24 cellular contexts compared by ENCODE assay signal in the genomic region with DNA sequence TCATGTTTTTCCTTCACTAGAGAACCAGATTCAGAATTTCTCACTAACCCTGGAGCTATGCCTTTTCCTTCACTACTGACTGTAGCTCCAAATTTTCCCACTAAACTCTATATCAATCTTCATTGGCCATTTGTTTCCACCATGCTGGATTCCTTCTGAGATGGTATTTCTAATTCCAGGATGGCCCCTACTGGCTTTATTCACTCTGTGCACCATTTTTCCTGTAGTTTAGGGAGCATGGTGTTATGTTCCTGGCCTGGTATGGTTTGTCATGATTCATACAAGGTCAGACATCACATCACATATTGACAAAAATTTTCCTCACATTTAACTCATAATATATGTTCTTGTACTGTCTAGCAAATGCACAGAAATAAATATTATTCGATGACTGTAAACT.
DNase-seq lines count a peak whose midpoint lies in the region; ATAC-seq and TF ChIP-seq lines count a peak whose summit lies in the region.
"Had no signal": no experiment of that assay in that cellular context is flagged by ENCODE, and none has a peak within 500 bp of the region (broad histone marks: within the 10 kb centered on the region; RNA-seq: fewer than 3 reads in every experiment).

No MANE protein-coding gene starts in this region.

- in situ Hi-C loops in SK-MEL-5 (cut with HindIII; ENCODE audit: low pct_unique_long_range_greater_than_20kb, low sequenced_read_pairs), result no loop called here

- H3K36me3 ChIP-seq in psoas muscle (ENCODE audit: insufficient read depth in 1 of 2, low read depth in 1 of 2), result no peaks in the 10 kb centered on the region
- H3K36me3 ChIP-seq: gastroesophageal sphincter, thyroid gland had no signal

- no peaks in the 10 kb centered on the region for H3K27me3 Mint-ChIP-seq in HFFc6 (ENCODE audit: insufficient read depth)
- no peaks in the 10 kb centered on the region for H3K27me3 Mint-ChIP-seq in stimulated activated naive CD8-positive, alpha-beta T cell treated with anti-CD3 and anti-CD28 coated beads, Interleukin-15, amount 100 ng/mL, for 72 hours
- H3K27me3 Mint-ChIP-seq: activated T-cell treated with anti-CD3 and anti-CD28 coated beads, Interleukin-2, amount 50 U/mL, for 24 hours; stimulated activated naive B cell treated with anti-CD40 and anti-IgM and Interleukin-4, amounts not matched to agents 10 μg/mL and 1 μg/mL and 100 μg/mL, for 72 hours had no signal

- no peaks in the 10 kb centered on the region for H3K9me3 Mint-ChIP-seq in HFFc6
- no peaks in the 10 kb centered on the region for H3K9me3 Mint-ChIP-seq in stimulated activated naive CD8-positive, alpha-beta T cell treated with anti-CD3 and anti-CD28 coated beads, Interleukin-15, amount 100 ng/mL, for 72 hours

- intact Hi-C loops in sciatic nerve (cut with DNase I), result loop anchor here (5.0 kb wide), 1 partner anchor 1769 kb away; no protein-coding TSS in a partner anchor
- intact Hi-C loops in psoas muscle (cut with DNase I), result no loop called here

- TF ChIP-seq CTCF in HFFc6 (IDR thresholded peaks at IDR 0.05) (0 out of 2 replicates have a peak, but pooled peaks have one; percentile 28), fibroblast of mammary gland (conservative IDR thresholded peaks at IDR 0.05; ENCODE audit: control insufficient read depth, insufficient read depth, low read depth, low read length) (peak; percentile 18), psoas muscle (IDR thresholded peaks at IDR 0.05) (no peak)

- no peak for ATAC-seq in stimulated activated naive CD8-positive, alpha-beta T cell treated with anti-CD3 and anti-CD28 coated beads, Interleukin-15, amount 100 ng/mL, for 72 hours
- no peak for ATAC-seq in sciatic nerve
- ATAC-seq in psoas muscle, result no peak
- ATAC-seq: activated CD4-positive, CD25-positive, alpha-beta regulatory T cell treated with anti-CD3 and anti-CD28 coated beads, Interleukin-2, amount 50 U/mL, for 24 hours; gastroesophageal sphincter; stimulated activated naive B cell treated with anti-CD40 and anti-IgM and Interleukin-4, amounts not matched to agents 10 μg/mL and 1 μg/mL and 100 μg/mL, for 72 hours had no signal

- no peaks in the 10 kb centered on the region for H3K4me1 ChIP-seq in psoas muscle
- H3K4me1 ChIP-seq: gastroesophageal sphincter, thyroid gland had no signal

- H3K27ac ChIP-seq in psoas muscle, result no peak overlapping the region
- H3K27ac ChIP-seq: gastroesophageal sphincter, HL-60, thyroid gland had no signal

- H3K9me3 ChIP-seq in psoas muscle, result no peaks in the 10 kb centered on the region
- H3K9me3 ChIP-seq: gastroesophageal sphincter, thyroid gland had no signal

- H3K4me3 Mint-ChIP-seq in HFFc6, result no peak overlapping the region
- H3K4me3 Mint-ChIP-seq in stimulated activated naive CD8-positive, alpha-beta T cell treated with anti-CD3 and anti-CD28 coated beads, Interleukin-15, amount 100 ng/mL, for 72 hours, result no peak overlapping the region
- H3K4me3 Mint-ChIP-seq: activated T-cell treated with anti-CD3 and anti-CD28 coated beads, Interleukin-2, amount 50 U/mL, for 24 hours; CD14-positive monocyte; stimulated activated naive B cell treated with anti-CD40 and anti-IgM and Interleukin-4, amounts not matched to agents 10 μg/mL and 1 μg/mL and 100 μg/mL, for 72 hours had no signal

- H3K36me3 Mint-ChIP-seq in HFFc6 (ENCODE audit: low read depth), result no peaks in the 10 kb centered on the region
- H3K36me3 Mint-ChIP-seq: CD14-positive monocyte; stimulated activated naive B cell treated with anti-CD40 and anti-IgM and Interleukin-4, amounts not matched to agents 10 μg/mL and 1 μg/mL and 100 μg/mL, for 72 hours had no signal

- H3K4me3 ChIP-seq in fibroblast of mammary gland (ENCODE audit: control insufficient read depth, low read depth, low read length) (no peak overlapping the region), psoas muscle (no peak overlapping the region)
- H3K4me3 ChIP-seq: gastroesophageal sphincter, smooth muscle cell, thyroid gland had no signal

- H3K27ac Mint-ChIP-seq in HFFc6, result no peak overlapping the region
- H3K27ac Mint-ChIP-seq in stimulated activated naive CD8-positive, alpha-beta T cell treated with anti-CD3 and anti-CD28 coated beads, Interleukin-15, amount 100 ng/mL, for 72 hours, result no peak overlapping the region
- H3K27ac Mint-ChIP-seq: activated T-cell treated with anti-CD3 and anti-CD28 coated beads, Interleukin-2, amount 50 U/mL, for 24 hours; CD14-positive monocyte; stimulated activated naive B cell treated with anti-CD40 and anti-IgM and Interleukin-4, amounts not matched to agents 10 μg/mL and 1 μg/mL and 100 μg/mL, for 72 hours had no signal

- 93 to 94% (median 93%) methylated on average over 1 of the region's 1 CpG for WGBS in psoas muscle, 3 donors

- no peaks in the 10 kb centered on the region for H3K27me3 ChIP-seq in psoas muscle (ENCODE audit: insufficient read depth in 3 of 3, low read length in 2 of 3)
- H3K27me3 ChIP-seq: gastroesophageal sphincter, thyroid gland had no signal

- DNase-seq in EH (ENCODE audit: low read depth), result peak; percentile 13
- peak; percentile 4 for DNase-seq in HFFc6
- DNase-seq in SK-MEL-5 (ENCODE audit: low read depth, low spot score), result peak; percentile 26
- DNase-seq in fibroblast of mammary gland (ENCODE audit: low read depth), result peak; percentile 18
- DNase-seq in stimulated activated naive CD8-positive, alpha-beta T cell treated with anti-CD3 and anti-CD28 coated beads, Interleukin-15, amount 100 ng/mL, for 72 hours, result no peak
- DNase-seq in sciatic nerve (ENCODE audit: low spot score), result no peak
- DNase-seq in occipital lobe (lab: John Stamatoyannopoulos, UW), result no peak
- DNase-seq in psoas muscle, result no peak
- DNase-seq: activated naive CD4-positive, alpha-beta T cell treated with Interleukin-2 at 50 U/mL for 16 hours; activated T-cell treated with anti-CD3 and anti-CD28 coated beads, Interleukin-2, amount 50 U/mL, for 24 hours; erythroblast; hypothalamus; islet precursor cell; NCI-H1694; NCI-H748 treated with DMSO at 0.1 percent for 48 hours; Right ventricle myocardium superior; stimulated activated CD4-positive, alpha-beta T cell treated with anti-CD3 and anti-CD28 coated beads, Interleukin-2, amount 100 ng/mL, for 48 hours; stimulated activated naive B cell treated with anti-CD40 and anti-IgM and Interleukin-4, amounts not matched to agents 10 μg/mL and 1 μg/mL and 100 μg/mL, for 72 hours; thyroid gland had no signal

- H3K4me1 Mint-ChIP-seq in HFFc6 (ENCODE audit: low read depth), result no peaks in the 10 kb centered on the region
- H3K4me1 Mint-ChIP-seq in stimulated activated naive CD8-positive, alpha-beta T cell treated with anti-CD3 and anti-CD28 coated beads, Interleukin-15, amount 100 ng/mL, for 72 hours, result no peaks in the 10 kb centered on the region
- H3K4me1 Mint-ChIP-seq: CD14-positive monocyte; stimulated activated naive B cell treated with anti-CD40 and anti-IgM and Interleukin-4, amounts not matched to agents 10 μg/mL and 1 μg/mL and 100 μg/mL, for 72 hours had no signal

Comparison
In these comparisons a context has a peak if more than half of its experiments do, and no peak if none do; other contexts are left out.
1. DNase-seq: peak in EH (single experiment), HFFc6 (single experiment), SK-MEL-5 (single experiment) and fibroblast of mammary gland (single experiment); none in stimulated activated naive CD8-positive, alpha-beta T cell treated with anti-CD3 and anti-CD28 coated beads, Interleukin-15, amount 100 ng/mL, for 72 hours (0 of 2), sciatic nerve (single experiment), occipital lobe (single experiment) and psoas muscle (0 of 2).